ENCODE assay signal across 16 cellular contexts in genomic region chr16:67412294-67412693, GRCh38. TPM values are rescaled to one million over a fixed set of nuclear protein-coding genes. Genes with fewer than 3 reads are reported as not detected.
DNase-seq lines count a peak whose midpoint lies in the region; ATAC-seq, FAIRE-seq and TF ChIP-seq lines count a peak whose summit lies in the region.
"Had no signal": no experiment of that assay in that cellular context is flagged by ENCODE, and none has a peak within 500 bp of the region (broad histone marks: within the 10 kb centered on the region; RNA-seq: fewer than 3 reads in every experiment).

No MANE protein-coding gene starts in this region.

- H3K27me3 ChIP-seq in H1 (replicated peaks in 1 of 4; ENCODE audit: control insufficient read depth in 3 of 4, extremely low read depth in 1 of 4, insufficient read depth in 3 of 4, low read length in 3 of 4) (no peaks in the 10 kb centered on the region; a peak in 3 of 7 replicates), osteoblast (ENCODE audit: insufficient read depth, low read length) (no peaks in the 10 kb centered on the region), WERI-Rb-1 (ENCODE audit: insufficient read depth, low read depth, severe bottlenecking) (no peaks in the 10 kb centered on the region)

- H3K36me3 Mint-ChIP-seq in activated naive CD4-positive, alpha-beta T cell treated with anti-CD3 and anti-CD28 coated beads, Interleukin-2, amount 50 U/mL, for 24 hours = no peaks in the 10 kb centered on the region
- H3K36me3 Mint-ChIP-seq in activated naive CD4-positive, alpha-beta T cell treated with anti-CD3 and anti-CD28 coated beads for 36 hours (ENCODE audit: low read depth) = no peaks in the 10 kb centered on the region
- H3K36me3 Mint-ChIP-seq: CD8-positive, alpha-beta memory T cell had no signal

- WGBS in H1 (ENCODE audit: extremely low coverage in 1 of 2, insufficient coverage in 1 of 2, insufficient read length in 1 of 2, insufficient replicate concordance in 2 of 2, low coverage in 1 of 2, low lambda C conversion rate in 2 of 2, missing lambda C conversion rate in 1 of 2), 2 experiments = 89% methylated on average over 2 of the region's 2 CpGs; no CpG with 5 or more reads in 1 of the 2 experiments

- no peak overlapping the region for H3K23ac ChIP-seq in H1 (ENCODE audit: insufficient read length)

- H3K9me3 ChIP-seq in H1 (ENCODE audit: insufficient read depth in 2 of 2, low read depth in 1 of 2, low read length in 1 of 2) = no peaks in the 10 kb centered on the region
- no peaks in the 10 kb centered on the region for H3K9me3 ChIP-seq in osteoblast (ENCODE audit: low read depth, low read length)
- H3K9me3 ChIP-seq in WERI-Rb-1 (ENCODE audit: severe bottlenecking) = no peaks in the 10 kb centered on the region
- H3K9me3 ChIP-seq: BLaER1 had no signal

- intact Hi-C loops in activated naive CD4-positive, alpha-beta T cell treated with anti-CD3 and anti-CD28 coated beads for 36 hours (cut with micrococcal nuclease) = loop anchor here (10.0 kb wide), 1 partner anchor 457 kb away; no protein-coding TSS in a partner anchor

- H3K18ac ChIP-seq in H1 (ENCODE audit: extremely low read depth, low read length) = no peak overlapping the region

- no peak overlapping the region for H2AFZ ChIP-seq in H1 (ENCODE audit: low read length)
- H2AFZ ChIP-seq in osteoblast (ENCODE audit: low read length) = no peak overlapping the region

- H2AK5ac ChIP-seq in H1 (ENCODE audit: low read depth, low read length) = peak overlapping the region; percentile 60; the same call in 1 of the 2 replicates

- no peak overlapping the region for H2BK20ac ChIP-seq in H1 (ENCODE audit: low read length)

- H3K56ac ChIP-seq in H1 (replicated peaks; ENCODE audit: insufficient read length, low read depth, low read length) = no peak overlapping the region

- no peak for DNase-seq in activated naive CD4-positive, alpha-beta T cell treated with anti-CD3 and anti-CD28 coated beads for 36 hours
- no peak for DNase-seq in H1 (ENCODE audit: low read depth in 1 of 2, low spot score in 2 of 2)
- DNase-seq in osteoblast (ENCODE audit: insufficient read length, low spot score, missing footprints) = peak; percentile 71
- no peak for DNase-seq in WERI-Rb-1
- no peak for DNase-seq in GOT3 (lab: John Stamatoyannopoulos, UW)
- DNase-seq in activated effector memory CD4-positive, alpha-beta T cell treated with Interleukin-2 at 50 U/mL for 16 hours = no peak
- DNase-seq: AML-193; CD8-positive, alpha-beta memory T cell; DMS53 had no signal

- H3K27me3 Mint-ChIP-seq in activated naive CD4-positive, alpha-beta T cell treated with anti-CD3 and anti-CD28 coated beads, Interleukin-2, amount 50 U/mL, for 24 hours = peaks cover 13% of the 10 kb centered on the region
- peaks cover 25% of the 10 kb centered on the region for H3K27me3 Mint-ChIP-seq in activated naive CD4-positive, alpha-beta T cell treated with anti-CD3 and anti-CD28 coated beads for 36 hours (ENCODE audit: low read depth)

- no peak overlapping the region for H4K5ac ChIP-seq in H1 (ENCODE audit: insufficient read length, low read depth, low read length)

- no peak for ATAC-seq in GM19023 (IDR thresholded peaks at IDR 0.05; ENCODE audit: unreplicated experiment)

- peaks cover 8% of the 10 kb centered on the region for H3K4me1 Mint-ChIP-seq in activated naive CD4-positive, alpha-beta T cell treated with anti-CD3 and anti-CD28 coated beads, Interleukin-2, amount 50 U/mL, for 24 hours
- H3K4me1 Mint-ChIP-seq in activated naive CD4-positive, alpha-beta T cell treated with anti-CD3 and anti-CD28 coated beads for 36 hours (ENCODE audit: low read depth) = peaks cover 6% of the 10 kb centered on the region

- peaks cover 4% of the 10 kb centered on the region; the same call in 1 of the 2 replicates for H3K23me2 ChIP-seq in H1 (ENCODE audit: low read depth, low read length)

- no peaks in the 10 kb centered on the region for H4K20me1 ChIP-seq in H1 (replicated peaks in 1 of 2; ENCODE audit: control insufficient read depth in 1 of 2, insufficient read depth in 2 of 2, low read length in 2 of 2)
- no peaks in the 10 kb centered on the region for H4K20me1 ChIP-seq in osteoblast (ENCODE audit: insufficient read depth, low read length)
- H4K20me1 ChIP-seq: BLaER1 had no signal

- peak overlapping the region; percentile 4 for H3K27ac Mint-ChIP-seq in activated naive CD4-positive, alpha-beta T cell treated with anti-CD3 and anti-CD28 coated beads, Interleukin-2, amount 50 U/mL, for 24 hours
- no peak overlapping the region for H3K27ac Mint-ChIP-seq in activated naive CD4-positive, alpha-beta T cell treated with anti-CD3 and anti-CD28 coated beads for 36 hours
- H3K27ac Mint-ChIP-seq: CD8-positive, alpha-beta memory T cell had no signal

- H3K14ac ChIP-seq in H1 (ENCODE audit: insufficient read length) = no peak overlapping the region

- no peak for FAIRE-seq in H1 (lab: Jason Lieb, UNC)
- FAIRE-seq: GM12891, H54 had no signal

- no peak overlapping the region for H4K8ac ChIP-seq in H1 (ENCODE audit: extremely low read depth, insufficient read depth, low read length)

- TF ChIP-seq POLR2A in H1 (IDR thresholded peaks at IDR 0.05; ENCODE audit: control extremely low read depth in 1 of 2, low read depth in 2 of 2, low read length in 2 of 2) = no peak

- no peak overlapping the region for H2BK12ac ChIP-seq in H1 (ENCODE audit: low read depth, low read length)

- H4K91ac ChIP-seq in H1 (replicated peaks; ENCODE audit: insufficient read length, low read length) = no peak overlapping the region

- CTCF ChIA-PET in activated naive CD4-positive, alpha-beta T cell treated with anti-CD3 and anti-CD28 coated beads for 36 hours (lab: Charles Lee) = interaction anchor here (0.6 to 2.9 kb wide), 7 partner anchors 8 to 80 kb away, joined by 3 to 11 read pairs (median 4); no protein-coding TSS in a partner anchor
- CTCF ChIA-PET in H1 (lab: Charles Lee; ENCODE audit: partially characterized antibody) = interaction anchor here (0.6 to 32.4 kb wide), 7 partner anchors 5 to 151 kb away, joined by 3 to 476 read pairs (median 4); partner anchors contain the start of genes ATP6V0D1, TPPP3 and ZDHHC1

- H3K79me2 ChIP-seq in H1 (ENCODE audit: control insufficient read depth in 1 of 2, insufficient read depth in 2 of 2, low read length in 2 of 2) (no peaks in the 10 kb centered on the region), osteoblast (ENCODE audit: insufficient read depth, low read length) (peaks cover 19% of the 10 kb centered on the region)

- H2BK15ac ChIP-seq in H1 (ENCODE audit: low read length) = no peak overlapping the region

- no peak for TF ChIP-seq EP300 in H1 (IDR thresholded peaks at IDR 0.05; ENCODE audit: borderline replicate concordance in 1 of 2, low read depth in 2 of 2, low read length in 2 of 2)

- H3K9ac ChIP-seq in H1 (replicated peaks in 1 of 4; ENCODE audit: extremely low read depth in 1 of 4, low read depth in 3 of 4, low read length in 3 of 4) = no peak overlapping the region
- H3K9ac ChIP-seq: BLaER1 had no signal

- no peaks in the 10 kb centered on the region for H3K79me1 ChIP-seq in H1 (ENCODE audit: low read depth, low read length)

- H3K9me3 Mint-ChIP-seq in activated naive CD4-positive, alpha-beta T cell treated with anti-CD3 and anti-CD28 coated beads, Interleukin-2, amount 50 U/mL, for 24 hours = no peaks in the 10 kb centered on the region
- no peaks in the 10 kb centered on the region for H3K9me3 Mint-ChIP-seq in activated naive CD4-positive, alpha-beta T cell treated with anti-CD3 and anti-CD28 coated beads for 36 hours
- H3K9me3 Mint-ChIP-seq: CD8-positive, alpha-beta memory T cell had no signal

- H3K4me3 Mint-ChIP-seq in activated naive CD4-positive, alpha-beta T cell treated with anti-CD3 and anti-CD28 coated beads, Interleukin-2, amount 50 U/mL, for 24 hours = no peak overlapping the region
- no peak overlapping the region for H3K4me3 Mint-ChIP-seq in activated naive CD4-positive, alpha-beta T cell treated with anti-CD3 and anti-CD28 coated beads for 36 hours

- H2BK5ac ChIP-seq in H1 (ENCODE audit: low read depth, low read length) = no peak overlapping the region

- H3K4me2 ChIP-seq in H1 (ENCODE audit: insufficient read depth in 1 of 2, low read depth in 2 of 2, low read length in 2 of 2) (no peak overlapping the region), osteoblast (ENCODE audit: insufficient read depth, low read length) (no peak overlapping the region)
- H3K4me2 ChIP-seq: BLaER1 had no signal

- H2BK120ac ChIP-seq in H1 (replicated peaks; ENCODE audit: low read depth, low read length) = no peak overlapping the region

- H3K4me1 ChIP-seq in H1 (replicated peaks in 1 of 4; ENCODE audit: control insufficient read depth in 3 of 4, insufficient read depth in 4 of 4, low read length in 3 of 4) (peaks cover 0 to 15% (median 3%) of the 10 kb centered on the region in 4 experiments), osteoblast (ENCODE audit: insufficient read depth, low read length) (peaks cover 12% of the 10 kb centered on the region)
- H3K4me1 ChIP-seq: BLaER1 had no signal

- H3K4me3 ChIP-seq in H1 (ENCODE audit: extremely low read depth in 1 of 4, insufficient read depth in 2 of 4, low read depth in 3 of 4, low read length in 4 of 4) = no peak overlapping the region
- no peak overlapping the region for H3K4me3 ChIP-seq in osteoblast (ENCODE audit: insufficient read depth, low read length)
- no peak overlapping the region for H3K4me3 ChIP-seq in WERI-Rb-1 (ENCODE audit: low read depth, low read length)
- H3K4me3 ChIP-seq: BLaER1 had no signal

- H3K27ac ChIP-seq in H1 (ENCODE audit: low read depth, low read length) (no peak overlapping the region), osteoblast (ENCODE audit: low read depth, low read length) (no peak overlapping the region), WERI-Rb-1 (no peak overlapping the region)
- H3K27ac ChIP-seq: 22Rv1, BLaER1 had no signal

- no peak overlapping the region for H3K4ac ChIP-seq in H1 (replicated peaks; ENCODE audit: insufficient read length, low read depth, low read length)

- TF ChIP-seq CTCF in H1 (IDR thresholded peaks at IDR 0.05; ENCODE audit: control extremely low read depth in 1 of 3, insufficient read depth in 1 of 3, low read depth in 1 of 3, low read length in 3 of 3) (no peak), osteoblast (IDR thresholded peaks at IDR 0.05; ENCODE audit: extremely low read depth, low read depth, low read length) (no peak), WERI-Rb-1 (IDR thresholded peaks at IDR 0.05; ENCODE audit: low read depth, low read length) (no peak)

- no peak for TF ChIP-seq RAD21 in H1 (IDR thresholded peaks at IDR 0.05 in 1 of 2, conservative IDR thresholded peaks at IDR 0.05 in 1 of 2; ENCODE audit: low read depth in 2 of 2, low read length in 2 of 2)

- POLR2A ChIA-PET in H1 (lab: Charles Lee; ENCODE audit: partially characterized antibody) = interaction anchor here (1.1 to 3.1 kb wide), 2 partner anchors 10 to 11 kb away, joined by 3 to 14 read pairs; no protein-coding TSS in a partner anchor

- H3K36me3 ChIP-seq in H1 (ENCODE audit: control insufficient read depth in 2 of 4, insufficient read depth in 4 of 4, low read length in 3 of 4) (no peaks in the 10 kb centered on the region), osteoblast (ENCODE audit: insufficient read depth, low read length) (no peaks in the 10 kb centered on the region), WERI-Rb-1 (no peaks in the 10 kb centered on the region; the same call in 1 of the 2 replicates)
- H3K36me3 ChIP-seq: BLaER1 had no signal

RNA-seq across cellular contexts. Expression of gene ZDHHC1, which starts 4.0 kb away (rescaled TPM):
- total RNA-seq in activated naive CD4-positive, alpha-beta T cell treated with anti-CD3 and anti-CD28 coated beads for 36 hours = under 1 TPM; 0.12 to 0.32 TPM
- 3.1 and 3.5 TPM in 2 replicates for total RNA-seq in H1 (2021; fragmentation: NEBNext Ultra II Directional; extraction: Animal tissue kit (Norgen Biotek cat#: 25700))
- 4.9 and 7.5 TPM in 2 replicates for polyA plus RNA-seq in H1 (2011; rRNA removed)
- 4.4 TPM for polyA plus RNA-seq in H1 (2011; cell fraction: cytosol; rRNA removed)
- 11.3 TPM for polyA plus RNA-seq in H1 (2011; cell fraction: nucleus; rRNA removed)
- 2.6 to 5.3 TPM (median 3.4 TPM) in 4 replicates for polyA plus RNA-seq in H1 (2012, experiment 1 of 2)
- 2.2 TPM for polyA plus RNA-seq in H1 (2012, experiment 2 of 2)
- polyA plus RNA-seq in H1 (2013, experiment 1 of 2) = 3.5 TPM
- polyA plus RNA-seq in H1 (2013, experiment 2 of 2) = 3.4 TPM
- polyA minus RNA-seq in H1 (2011; rRNA and poly(A)+ RNA removed) = 4.4 and 5.2 TPM in 2 replicates
- polyA minus RNA-seq in H1 (2011; cell fraction: cytosol; rRNA and poly(A)+ RNA removed) = 2.8 TPM
- 10.0 TPM for polyA minus RNA-seq in H1 (2011; cell fraction: nucleus; rRNA and poly(A)+ RNA removed)
- total RNA-seq in osteoblast = 9.0 and 13.3 TPM in 2 replicates

RNA-seq across cellular contexts. Expression of gene HSD11B2, which starts 18.6 kb away (rescaled TPM):
- 1 to 10 TPM in 1 of 2 experiments, under 1 TPM in 1; 0.86 to 1.1 TPM for total RNA-seq in activated naive CD4-positive, alpha-beta T cell treated with anti-CD3 and anti-CD28 coated beads for 36 hours
- 25.9 and 28.7 TPM in 2 replicates for total RNA-seq in H1 (2021; fragmentation: NEBNext Ultra II Directional; extraction: Animal tissue kit (Norgen Biotek cat#: 25700))
- polyA plus RNA-seq in H1 (2011; rRNA removed) = 32.9 and 41.9 TPM in 2 replicates
- 27.5 TPM for polyA plus RNA-seq in H1 (2011; cell fraction: cytosol; rRNA removed)
- polyA plus RNA-seq in H1 (2011; cell fraction: nucleus; rRNA removed) = 43.8 TPM
- 33.8 to 46.5 TPM (median 42.5 TPM) in 4 replicates for polyA plus RNA-seq in H1 (2012, experiment 1 of 2)
- 32.9 TPM for polyA plus RNA-seq in H1 (2012, experiment 2 of 2)
- 52.3 TPM for polyA plus RNA-seq in H1 (2013, experiment 1 of 2)
- 54.7 TPM for polyA plus RNA-seq in H1 (2013, experiment 2 of 2)
- polyA minus RNA-seq in H1 (2011; rRNA and poly(A)+ RNA removed) = 13.5 and 16.7 TPM in 2 replicates
- polyA minus RNA-seq in H1 (2011; cell fraction: cytosol; rRNA and poly(A)+ RNA removed) = 22.1 TPM
- polyA minus RNA-seq in H1 (2011; cell fraction: nucleus; rRNA and poly(A)+ RNA removed) = 16.5 TPM
- not detected in 2 replicates for total RNA-seq in osteoblast
- total RNA-seq: G401 had no signal
- polyA plus RNA-seq: CD8-positive, alpha-beta memory T cell had no signal

RNA-seq across cellular contexts. Expression of gene TPPP3, which starts 19.0 kb away (rescaled TPM):
- not detected for total RNA-seq in activated naive CD4-positive, alpha-beta T cell treated with anti-CD3 and anti-CD28 coated beads for 36 hours
- total RNA-seq in H1 (2021; fragmentation: NEBNext Ultra II Directional; extraction: Animal tissue kit (Norgen Biotek cat#: 25700)) = 0.61 and 1.0 TPM in 2 replicates
- 0.77 and 1.3 TPM in 2 replicates for polyA plus RNA-seq in H1 (2011; rRNA removed)
- polyA plus RNA-seq in H1 (2011; cell fraction: cytosol; rRNA removed) = 1.4 TPM
- polyA plus RNA-seq in H1 (2011; cell fraction: nucleus; rRNA removed) = 1.4 TPM
- polyA plus RNA-seq in H1 (2012, experiment 1 of 2) = 0.70 to 1.4 TPM (median 0.81 TPM) in 4 replicates
- 0.79 TPM for polyA plus RNA-seq in H1 (2012, experiment 2 of 2)
- 0.51 TPM for polyA plus RNA-seq in H1 (2013, experiment 1 of 2)
- polyA plus RNA-seq in H1 (2013, experiment 2 of 2) = 0.39 TPM
- polyA minus RNA-seq in H1 (2011; rRNA and poly(A)+ RNA removed) = 0.34 TPM in 1 of 2 replicates, not detected in the other
- not detected for polyA minus RNA-seq in H1 (2011; cell fraction: cytosol; rRNA and poly(A)+ RNA removed)
- 1.1 TPM for polyA minus RNA-seq in H1 (2011; cell fraction: nucleus; rRNA and poly(A)+ RNA removed)
- 0.59 and 0.72 TPM in 2 replicates for total RNA-seq in osteoblast
- total RNA-seq: CD8-positive, alpha-beta memory T cell had no signal
- polyA plus RNA-seq: CD8-positive, alpha-beta memory T cell had no signal

Comparison
In these comparisons a context has a peak if more than half of its experiments do, and no peak if none do; other contexts are left out.
1. RNA of gene HSD11B2, which starts 18.6 kb away (total RNA-seq): 25.9 to 28.7 TPM in H1; 0.86 to 1.1 TPM in activated naive CD4-positive, alpha-beta T cell treated with anti-CD3 and anti-CD28 coated beads for 36 hours and not detected in osteoblast; every median in the first group is over 10 times any median in the second.